In the genomic region with DNA sequence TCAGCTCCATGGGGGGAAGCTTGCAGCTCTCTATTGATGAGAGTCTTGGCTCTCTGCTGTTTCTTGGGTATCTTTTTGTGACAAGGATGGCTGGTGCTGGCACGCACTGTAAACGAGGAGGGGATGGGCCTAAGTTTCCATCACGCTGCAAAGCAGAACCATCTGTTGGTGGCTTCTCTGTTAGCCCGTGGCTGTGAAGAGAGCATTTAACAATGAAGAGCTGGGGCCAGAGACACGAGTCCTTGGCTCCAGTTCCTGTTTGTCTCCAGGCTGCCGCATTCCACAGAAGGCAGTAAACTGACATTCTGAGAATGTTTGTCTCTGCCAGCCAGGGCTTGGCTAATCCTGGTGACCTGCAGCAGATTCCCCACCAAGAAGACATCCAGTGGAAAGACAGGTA, we compare ENCODE assay signal across 10 cellular contexts.
DNase-seq lines count a peak whose midpoint lies in the region; ATAC-seq and FAIRE-seq lines count a peak whose summit lies in the region.
"Had no signal": no experiment of that assay in that cellular context is flagged by ENCODE, and none has a peak within 500 bp of the region (broad histone marks: within the 10 kb centered on the region; RNA-seq: fewer than 3 reads in every experiment).

No MANE protein-coding gene starts in this region.

- peak; percentile 75 for FAIRE-seq in HTR-8/SVneo (lab: Jason Lieb, UNC)

- DNase-seq in A172 (ENCODE audit: low spot score), result peak; percentile 55
- DNase-seq in HTR-8/SVneo (ENCODE audit: insufficient read length, low spot score), result peak; percentile 41
- peak; percentile 32 to 88 for DNase-seq in cerebellar nuclear complex (lab: John Stamatoyannopoulos, UW)
- peak; percentile 92 for DNase-seq in islet precursor cell
- DNase-seq in NCI-H524 treated with DMSO at 0.1 percent for 48 hours (lab: John Stamatoyannopoulos, UW), result no peak
- no peak for DNase-seq in stimulated activated CD4-positive, alpha-beta T cell treated with anti-CD3 and anti-CD28 coated beads, Interleukin-4, amount 100 ng/mL, for 4 hours
- DNase-seq: activated naive CD4-positive, alpha-beta T cell treated with Interleukin-2 at 50 U/mL for 16 hours; right lobe of liver had no signal

- ATAC-seq in GM18861 (IDR thresholded peaks at IDR 0.05; ENCODE audit: unreplicated experiment), result no peak
- ATAC-seq in HG02623 (IDR thresholded peaks at IDR 0.05; ENCODE audit: unreplicated experiment), result no peak

Comparison
In these comparisons a context has a peak if more than half of its experiments do, and no peak if none do; other contexts are left out.
1. DNase-seq: peak in A172 (single experiment), HTR-8/SVneo (single experiment), cerebellar nuclear complex (2 of 2) and islet precursor cell (single experiment); none in NCI-H524 treated with DMSO at 0.1 percent for 48 hours (single experiment) and stimulated activated CD4-positive, alpha-beta T cell treated with anti-CD3 and anti-CD28 coated beads, Interleukin-4, amount 100 ng/mL, for 4 hours (0 of 2).